In genomic region chr5:98933446-98934072, GRCh38 we compare ENCODE assay signal across 8 cellular contexts. TPM values are rescaled to one million over a fixed set of nuclear protein-coding genes. Genes with fewer than 3 reads are reported as not detected.
DNase-seq lines count a peak whose midpoint lies in the region; ATAC-seq and TF ChIP-seq lines count a peak whose summit lies in the region.

No MANE protein-coding gene starts in this region.

- DNase-seq in CMK (ENCODE audit: low read depth) (peak; percentile 31), HL-60 (ENCODE audit: low read depth in 1 of 2, low spot score in 1 of 2) (peak; percentile 47), NCI-H526 treated with DMSO at 0.1 percent for 48 hours (lab: John Stamatoyannopoulos, UW) (no peak), NCI-H1930 (lab: John Stamatoyannopoulos, UW) (no peak)
- no peak for DNase-seq in NK-92 treated with Interleukin-12 subunit alpha and Interleukin-12 subunit beta, amount 100 ng/mL, for 24 hours (lab: John Stamatoyannopoulos, UW)
- DNase-seq in stimulated activated CD4-positive, alpha-beta T cell treated with anti-CD3 and anti-CD28 coated beads, Interleukin-1b, Interleukin-23, amount 100 ng/mL, for 48 hours, result no peak

- H3K27ac ChIP-seq in HL-60 (replicated peaks), result peak overlapping the region; percentile 85

- ATAC-seq in GM19395 (IDR thresholded peaks at IDR 0.05; ENCODE audit: unreplicated experiment), result peak; percentile 28

- peaks cover 10% of the 10 kb centered on the region for H3K27me3 Mint-ChIP-seq in brain

- H3K27me3 ChIP-seq in HL-60 (ENCODE audit: insufficient read depth, poor library complexity, severe bottlenecking), result no peaks in the 10 kb centered on the region

- peaks cover 53% of the 10 kb centered on the region for H3K4me1 Mint-ChIP-seq in brain

- peaks cover 12% of the 10 kb centered on the region for H3K36me3 Mint-ChIP-seq in brain

- no peak for TF ChIP-seq CTCF in HL-60 (IDR thresholded peaks at IDR 0.05; ENCODE audit: insufficient read depth, low read length)
- TF ChIP-seq CTCF in brain (conservative IDR thresholded peaks at IDR 0.05), result no peak

- H3K9me3 Mint-ChIP-seq in brain, result no peaks in the 10 kb centered on the region

- no peak overlapping the region for H3K4me3 Mint-ChIP-seq in brain

- peak overlapping the region in 3 of 5 experiments; percentile 1 to 14 (median 9) for H3K27ac Mint-ChIP-seq in brain

- H3K4me3 ChIP-seq in HL-60 (replicated peaks; ENCODE audit: insufficient read depth, low read length), result no peak overlapping the region

RNA-seq across cellular contexts. Expression of gene CHD1, which starts 4.8 kb away (rescaled TPM):
- 2.7 TPM for polyA plus RNA-seq in brain (ENCODE audit: insufficient read depth, low read depth, low replicate concordance)

Comparison
In these comparisons a context has a peak if more than half of its experiments do, and no peak if none do; other contexts are left out.
1. DNase-seq: peak in CMK (single experiment) and HL-60 (2 of 2); none in NCI-H526 treated with DMSO at 0.1 percent for 48 hours (single experiment), NK-92 treated with Interleukin-12 subunit alpha and Interleukin-12 subunit beta, amount 100 ng/mL, for 24 hours (single experiment), NCI-H1930 (0 of 2) and stimulated activated CD4-positive, alpha-beta T cell treated with anti-CD3 and anti-CD28 coated beads, Interleukin-1b, Interleukin-23, amount 100 ng/mL, for 48 hours (single experiment).